In genomic region chr11:44335052-44335894, GRCh38 we compare ENCODE assay signal across 29 cellular contexts. TPM values are rescaled to one million over a fixed set of nuclear protein-coding genes. Genes with fewer than 3 reads are reported as not detected.
"Had no signal": no experiment of that assay in that cellular context is flagged by ENCODE, and none has a peak within 500 bp of the region (broad histone marks: within the 10 kb centered on the region; RNA-seq: fewer than 3 reads in every experiment).

No MANE protein-coding gene starts in this region.

- DNase-seq: activated CD4-positive, alpha-beta T cell treated with anti-CD3 and anti-CD28 coated beads, Interleukin-2, amount 10 ng/mL, durations not matched to agents 24 days and 14 days; activated CD8-positive, alpha-beta T cell treated with anti-CD3 and anti-CD28 coated beads for 36 hours; activated gamma-delta T cell; activated naive CD4-positive, alpha-beta T cell treated with anti-CD3 and anti-CD28 coated beads, Interleukin-2, amount 50 U/mL, for 16 hours; activated naive CD8-positive, alpha-beta T cell treated with anti-CD3 and anti-CD28 coated beads, Interleukin-2, amount 50 U/mL, for 24 hours; anterior cingulate cortex; body of pancreas; effector CD4-positive, alpha-beta T cell; erythroblast; foreskin fibroblast; left colon; spleen; stimulated activated CD4-positive, alpha-beta T cell treated with anti-CD3 and anti-CD28 coated beads, Interleukin-4, amount 100 ng/mL, for 24 hours; stimulated activated naive CD4-positive, alpha-beta T cell treated with Interleukin-2 at 50 U/mL for 16 hours had no signal

- H3K4me1 ChIP-seq: body of pancreas, spleen, upper lobe of left lung had no signal

- H3K4me3 Mint-ChIP-seq: activated CD4-positive, alpha-beta T cell treated with anti-CD3 and anti-CD28 coated beads, Interleukin-2, amount 10 ng/mL, durations not matched to agents 24 days and 14 days; activated CD8-positive, alpha-beta T cell treated with anti-CD3 and anti-CD28 coated beads for 36 hours; activated naive CD8-positive, alpha-beta T cell treated with anti-CD3 and anti-CD28 coated beads, Interleukin-2, amount 50 U/mL, for 24 hours; activated T-helper 1 cell treated with anti-CD3 and anti-CD28 coated beads, Interleukin-12 subunit alpha, Interleukin-12 subunit beta, Interleukin-2, Interleukin-4 antibody, amounts not matched to agents 30 ng/mL and 10 ng/mL and 1 ng/mL, durations not matched to agents 14 hours and 24 hours and 36 hours; memory B cell; neural crest cell had no signal

- H3K27ac Mint-ChIP-seq: activated CD4-positive, alpha-beta T cell treated with anti-CD3 and anti-CD28 coated beads, Interleukin-2, amount 10 ng/mL, durations not matched to agents 24 days and 14 days; activated CD8-positive, alpha-beta T cell treated with anti-CD3 and anti-CD28 coated beads for 36 hours; activated naive CD8-positive, alpha-beta T cell treated with anti-CD3 and anti-CD28 coated beads, Interleukin-2, amount 50 U/mL, for 24 hours; activated T-helper 1 cell treated with anti-CD3 and anti-CD28 coated beads, Interleukin-12 subunit alpha, Interleukin-12 subunit beta, Interleukin-2, Interleukin-4 antibody, amounts not matched to agents 30 ng/mL and 10 ng/mL and 1 ng/mL, durations not matched to agents 14 hours and 24 hours and 36 hours; memory B cell had no signal

- H3K36me3 ChIP-seq: cardiac muscle cell, spleen, thoracic aorta, upper lobe of left lung had no signal

- FAIRE-seq: endometrium, keratinocyte had no signal

- H3K9me3 ChIP-seq: body of pancreas, spleen, thoracic aorta, upper lobe of left lung had no signal

- H3K27ac ChIP-seq: body of pancreas, cardiac muscle cell, spleen, thoracic aorta, upper lobe of left lung had no signal

- H3K4me3 ChIP-seq: body of pancreas, cardiac muscle cell, spleen, thoracic aorta, upper lobe of left lung had no signal

- H3K4me1 Mint-ChIP-seq: activated CD4-positive, alpha-beta T cell treated with anti-CD3 and anti-CD28 coated beads, Interleukin-2, amount 10 ng/mL, durations not matched to agents 24 days and 14 days; activated naive CD8-positive, alpha-beta T cell treated with anti-CD3 and anti-CD28 coated beads, Interleukin-2, amount 50 U/mL, for 24 hours; memory B cell had no signal

- ATAC-seq: activated CD4-positive, CD25-positive, alpha-beta regulatory T cell treated with anti-CD3 and anti-CD28 coated beads, Interleukin-2, amount 50 U/mL, for 24 hours; activated CD8-positive, alpha-beta T cell treated with anti-CD3 and anti-CD28 coated beads for 36 hours; activated naive CD8-positive, alpha-beta T cell treated with anti-CD3 and anti-CD28 coated beads, Interleukin-2, amount 50 U/mL, for 24 hours; body of pancreas; left colon had no signal

- H3K9me3 Mint-ChIP-seq: activated CD4-positive, alpha-beta T cell treated with anti-CD3 and anti-CD28 coated beads, Interleukin-2, amount 10 ng/mL, durations not matched to agents 24 days and 14 days; activated CD8-positive, alpha-beta T cell treated with anti-CD3 and anti-CD28 coated beads for 36 hours; activated naive CD8-positive, alpha-beta T cell treated with anti-CD3 and anti-CD28 coated beads, Interleukin-2, amount 50 U/mL, for 24 hours; activated T-helper 1 cell treated with anti-CD3 and anti-CD28 coated beads, Interleukin-12 subunit alpha, Interleukin-12 subunit beta, Interleukin-2, Interleukin-4 antibody, amounts not matched to agents 30 ng/mL and 10 ng/mL and 1 ng/mL, durations not matched to agents 14 hours and 24 hours and 36 hours; memory B cell; neural crest cell had no signal

- H3K36me3 Mint-ChIP-seq: memory B cell had no signal

RNA-seq across cellular contexts. Expression of gene ALX4, which starts 25.3 kb away (rescaled TPM):
- total RNA-seq: activated CD4-positive, alpha-beta T cell treated with anti-CD3 and anti-CD28 coated beads, Interleukin-2, amount 10 ng/mL, durations not matched to agents 24 days and 14 days; activated CD8-positive, alpha-beta T cell treated with anti-CD3 and anti-CD28 coated beads for 36 hours; activated T-helper 1 cell treated with anti-CD3 and anti-CD28 coated beads, Interleukin-12 subunit alpha, Interleukin-12 subunit beta, Interleukin-2, Interleukin-4 antibody, amounts not matched to agents 30 ng/mL and 10 ng/mL and 1 ng/mL, durations not matched to agents 14 hours and 24 hours and 36 hours; body of pancreas; chondrocyte; fibroblast of lung; left colon; mononuclear cell; myocyte; renal cortical epithelial cell; T-helper 2 cell treated with Interferon-gamma antibody and Interleukin-4, amounts not matched to agents 100 ng/mL and 5 ng/mL, for 36 hours; thoracic aorta; upper lobe of left lung had no signal
- polyA plus RNA-seq: cardiac muscle cell, fibroblast of lung, keratinocyte, spleen had no signal
